Comparison of ENCODE assay signal across 15 cellular contexts in genomic region chr11:1017269-1018005, GRCh38. TPM values are rescaled to one million over a fixed set of nuclear protein-coding genes. Genes with fewer than 3 reads are reported as not detected.
DNase-seq lines count a peak whose midpoint lies in the region; ATAC-seq and TF ChIP-seq lines count a peak whose summit lies in the region.
"Had no signal": no experiment of that assay in that cellular context is flagged by ENCODE, and none has a peak within 500 bp of the region (broad histone marks: within the 10 kb centered on the region; RNA-seq: fewer than 3 reads in every experiment).

No MANE protein-coding gene starts in this region.

- H3K9me3 ChIP-seq in endodermal cell (ENCODE audit: control insufficient read depth, low read length), result no peaks in the 10 kb centered on the region
- H3K9me3 ChIP-seq: ascending aorta, Caco-2, MG63 had no signal

- peaks cover 14% of the 10 kb centered on the region for H3K36me3 Mint-ChIP-seq in endodermal cell (ENCODE audit: low read depth)

- H3K9ac ChIP-seq in endodermal cell (ENCODE audit: extremely low read depth, low read length, poor library complexity, severe bottlenecking), result no peak overlapping the region

- H3K4me1 ChIP-seq in endodermal cell (ENCODE audit: control insufficient read depth, insufficient read depth, low read length), result no peaks in the 10 kb centered on the region
- H3K4me1 ChIP-seq: ascending aorta, Caco-2 had no signal

- peak; percentile 53 for ATAC-seq in omental fat pad (ENCODE audit: low FRiP score)
- no peak for ATAC-seq in HG03571 (IDR thresholded peaks at IDR 0.05; ENCODE audit: unreplicated experiment)

- no peaks in the 10 kb centered on the region for H3K27me3 Mint-ChIP-seq in endodermal cell (ENCODE audit: insufficient read depth)
- H3K27me3 Mint-ChIP-seq: activated CD4-positive, alpha-beta T cell treated with anti-CD3 and anti-CD28 coated beads, Interleukin-2, amount 10 ng/mL, durations not matched to agents 7 days and 5 days had no signal

- 88 to 90% methylated on average over 12 of the region's 12 CpGs for WGBS in endodermal cell (ENCODE audit: insufficient coverage in 1 of 2, insufficient read length in 1 of 2), 2 experiments

- H3K4me1 Mint-ChIP-seq in endodermal cell, result no peaks in the 10 kb centered on the region

- H3K27me3 ChIP-seq in endodermal cell (ENCODE audit: control insufficient read depth, insufficient read depth, low read length, poor library complexity, severe bottlenecking), result no peaks in the 10 kb centered on the region
- H3K27me3 ChIP-seq: ascending aorta, MG63 had no signal

- H3K4me3 ChIP-seq in endodermal cell (ENCODE audit: low read length) (no peak overlapping the region), coronary artery (no peak overlapping the region)
- H3K4me3 ChIP-seq: ascending aorta, MG63, SK-N-MC had no signal

- H3K27ac ChIP-seq in endodermal cell (ENCODE audit: low read depth, low read length) (no peak overlapping the region), coronary artery (no peak overlapping the region)
- H3K27ac ChIP-seq: ascending aorta, SK-N-MC had no signal

- H3K9me3 Mint-ChIP-seq in endodermal cell, result peaks cover 15% of the 10 kb centered on the region

- H3K36me3 ChIP-seq in endodermal cell (ENCODE audit: control insufficient read depth, insufficient read depth, low read length), result no peaks in the 10 kb centered on the region
- H3K36me3 ChIP-seq: MG63 had no signal

- TF ChIP-seq CTCF in omental fat pad (IDR thresholded peaks at IDR 0.05), result no peak
- TF ChIP-seq CTCF in endodermal cell (conservative IDR thresholded peaks at IDR 0.05), result no peak
- no peak for TF ChIP-seq CTCF in coronary artery (IDR thresholded peaks at IDR 0.05)

- H3K4me3 Mint-ChIP-seq in endodermal cell, result no peak overlapping the region
- H3K4me3 Mint-ChIP-seq: activated CD4-positive, alpha-beta T cell treated with anti-CD3 and anti-CD28 coated beads, Interleukin-2, amount 10 ng/mL, durations not matched to agents 7 days and 5 days had no signal

- peak; percentile 29 for DNase-seq in COLO829 (ENCODE audit: low spot score)
- DNase-seq in NAMALWA (ENCODE audit: low spot score), result peak; percentile 24
- peak; percentile 7 for DNase-seq in globus pallidus (ENCODE audit: low spot score)
- no peak for DNase-seq in omental fat pad (ENCODE audit: low spot score)
- DNase-seq in NCI-H2107 (lab: John Stamatoyannopoulos, UW), result no peak
- DNase-seq in endodermal cell, result no peak
- no peak for DNase-seq in coronary artery (ENCODE audit: low spot score)
- DNase-seq: Caco-2, MG63, NCI-H510A treated with DMSO at 0.1 percent for 48 hours had no signal

- H3K27ac Mint-ChIP-seq in endodermal cell, result no peak overlapping the region
- H3K27ac Mint-ChIP-seq: activated CD4-positive, alpha-beta T cell treated with anti-CD3 and anti-CD28 coated beads, Interleukin-2, amount 10 ng/mL, durations not matched to agents 7 days and 5 days had no signal

RNA-seq across cellular contexts. Expression of gene MUC6, which starts 19.1 kb away (rescaled TPM):
- total RNA-seq in omental fat pad, result not detected
- total RNA-seq in endodermal cell, result under 1 TPM; 0.26 to 0.40 TPM
- polyA plus RNA-seq in endodermal cell (2013, experiment 1 of 2), result 0.04 TPM
- not detected for polyA plus RNA-seq in endodermal cell (2013, experiment 2 of 2)
- total RNA-seq: activated CD4-positive, alpha-beta T cell treated with anti-CD3 and anti-CD28 coated beads, Interleukin-2, amount 10 ng/mL, durations not matched to agents 7 days and 5 days; ascending aorta; Caco-2; urinary bladder had no signal
- polyA plus RNA-seq: urinary bladder had no signal

RNA-seq across cellular contexts. Expression of gene MUC2, which starts 57.2 kb away (rescaled TPM):
- total RNA-seq in omental fat pad (not detected), endodermal cell (not detected)
- not detected for polyA plus RNA-seq in endodermal cell (2013, experiment 1 of 2)
- not detected for polyA plus RNA-seq in endodermal cell (2013, experiment 2 of 2)
- total RNA-seq: activated CD4-positive, alpha-beta T cell treated with anti-CD3 and anti-CD28 coated beads, Interleukin-2, amount 10 ng/mL, durations not matched to agents 7 days and 5 days; urinary bladder had no signal

Comparison
In these comparisons a context has a peak if more than half of its experiments do, and no peak if none do; other contexts are left out.
1. DNase-seq: peak in COLO829 (single experiment), NAMALWA (single experiment) and globus pallidus (single experiment); none in omental fat pad (single experiment), NCI-H2107 (single experiment), endodermal cell (single experiment) and coronary artery (single experiment).